9 cellular contexts compared by ENCODE assay signal in genomic region chr2:161586517-161587167, GRCh38. TPM values are rescaled to one million over a fixed set of nuclear protein-coding genes. Genes with fewer than 3 reads are reported as not detected.
DNase-seq lines count a peak whose midpoint lies in the region; ATAC-seq and TF ChIP-seq lines count a peak whose summit lies in the region.
"Had no signal": no experiment of that assay in that cellular context is flagged by ENCODE, and none has a peak within 500 bp of the region (broad histone marks: within the 10 kb centered on the region; RNA-seq: fewer than 3 reads in every experiment).

No MANE protein-coding gene starts in this region.

- H3K27ac Mint-ChIP-seq in activated T-helper 17 cell treated with anti-CD3 and anti-CD28 coated beads, Interleukin-2, amount 50 U/mL, for 72 hours, result no peak overlapping the region
- H3K27ac Mint-ChIP-seq: activated naive CD4-positive, alpha-beta T cell treated with anti-CD3 and anti-CD28 coated beads, Interleukin-2, amount 50 U/mL, for 24 hours had no signal

- TF ChIP-seq CTCF in cardiac muscle cell (IDR thresholded peaks at IDR 0.05; ENCODE audit: low read depth, low read length), result peak; percentile 67
- peak in 1 of 2 donors; percentile 67 for TF ChIP-seq CTCF in right atrium auricular region (IDR thresholded peaks at IDR 0.05)
- TF ChIP-seq CTCF in esophagus squamous epithelium (IDR thresholded peaks at IDR 0.05), result peak; percentile 15 to 59 (median 28)
- peak; percentile 64 for TF ChIP-seq CTCF in retinal pigment epithelial cell (conservative IDR thresholded peaks at IDR 0.05; ENCODE audit: low read depth, low read length)

- H3K4me1 Mint-ChIP-seq in activated T-helper 17 cell treated with anti-CD3 and anti-CD28 coated beads, Interleukin-2, amount 50 U/mL, for 72 hours, result no peaks in the 10 kb centered on the region
- H3K4me1 Mint-ChIP-seq: activated naive CD4-positive, alpha-beta T cell treated with anti-CD3 and anti-CD28 coated beads, Interleukin-2, amount 50 U/mL, for 24 hours had no signal

- H3K4me1 ChIP-seq in cardiac muscle cell (ENCODE audit: low read depth), result no peaks in the 10 kb centered on the region
- H3K4me1 ChIP-seq in right atrium auricular region, result no peaks in the 10 kb centered on the region
- H3K4me1 ChIP-seq in esophagus squamous epithelium, result no peaks in the 10 kb centered on the region

- H3K4me3 ChIP-seq in cardiac muscle cell (no peak overlapping the region), right atrium auricular region (no peak overlapping the region), esophagus squamous epithelium (no peak overlapping the region), retinal pigment epithelial cell (ENCODE audit: low read length) (no peak overlapping the region)

- H3K9me3 ChIP-seq in cardiac muscle cell (ENCODE audit: low read depth), result no peaks in the 10 kb centered on the region
- no peaks in the 10 kb centered on the region for H3K9me3 ChIP-seq in right atrium auricular region
- no peaks in the 10 kb centered on the region for H3K9me3 ChIP-seq in esophagus squamous epithelium

- H3K27ac ChIP-seq in cardiac muscle cell (no peak overlapping the region), right atrium auricular region (no peak overlapping the region), esophagus squamous epithelium (no peak overlapping the region)

- H3K27me3 ChIP-seq in cardiac muscle cell, result peaks cover 2% of the 10 kb centered on the region
- no peaks in the 10 kb centered on the region for H3K27me3 ChIP-seq in right atrium auricular region
- no peaks in the 10 kb centered on the region for H3K27me3 ChIP-seq in esophagus squamous epithelium

- WGBS in esophagus squamous epithelium, 2 donors, result 42 to 44% methylated on average over 6 of the region's 6 CpGs

- peak; percentile 79 for ATAC-seq in HG03342 (IDR thresholded peaks at IDR 0.05; ENCODE audit: unreplicated experiment)
- no peak for ATAC-seq in activated T-helper 17 cell treated with anti-CD3 and anti-CD28 coated beads, Interleukin-2, amount 50 U/mL, for 72 hours (replicated peaks)

- no peak overlapping the region for H3K4me3 Mint-ChIP-seq in activated T-helper 17 cell treated with anti-CD3 and anti-CD28 coated beads, Interleukin-2, amount 50 U/mL, for 72 hours
- H3K4me3 Mint-ChIP-seq: activated naive CD4-positive, alpha-beta T cell treated with anti-CD3 and anti-CD28 coated beads, Interleukin-2, amount 50 U/mL, for 24 hours had no signal

- intact Hi-C loops in esophagus squamous epithelium (cut with DNase I), result no loop called here

- no peaks in the 10 kb centered on the region for H3K9me3 Mint-ChIP-seq in activated T-helper 17 cell treated with anti-CD3 and anti-CD28 coated beads, Interleukin-2, amount 50 U/mL, for 72 hours
- H3K9me3 Mint-ChIP-seq: activated naive CD4-positive, alpha-beta T cell treated with anti-CD3 and anti-CD28 coated beads, Interleukin-2, amount 50 U/mL, for 24 hours had no signal

- H3K27me3 Mint-ChIP-seq in activated T-helper 17 cell treated with anti-CD3 and anti-CD28 coated beads, Interleukin-2, amount 50 U/mL, for 72 hours, result peaks cover 4% of the 10 kb centered on the region

- no peak for TF ChIP-seq POLR2A in esophagus squamous epithelium (IDR thresholded peaks at IDR 0.05)

- no peaks in the 10 kb centered on the region for H3K36me3 Mint-ChIP-seq in activated T-helper 17 cell treated with anti-CD3 and anti-CD28 coated beads, Interleukin-2, amount 50 U/mL, for 72 hours (ENCODE audit: low read depth)
- H3K36me3 Mint-ChIP-seq: activated naive CD4-positive, alpha-beta T cell treated with anti-CD3 and anti-CD28 coated beads, Interleukin-2, amount 50 U/mL, for 24 hours had no signal

- DNase-seq in cardiac muscle cell (ENCODE audit: low read depth in 1 of 2, low spot score in 1 of 2), result peak; percentile 37 to 39
- no peak for DNase-seq in right atrium auricular region (ENCODE audit: low spot score)
- DNase-seq in OCI-M1 (lab: John Stamatoyannopoulos, UW), result peak; percentile 61
- no peak for DNase-seq in esophagus squamous epithelium (lab: John Stamatoyannopoulos, UW)
- no peak for DNase-seq in retinal pigment epithelial cell (ENCODE audit: low read depth)
- no peak for DNase-seq in stimulated activated CD4-positive, alpha-beta T cell treated with anti-CD3 and anti-CD28 coated beads, Interleukin-4, amount 100 ng/mL, for 24 hours

- H3K36me3 ChIP-seq in cardiac muscle cell (no peaks in the 10 kb centered on the region), right atrium auricular region (no peaks in the 10 kb centered on the region), esophagus squamous epithelium (no peaks in the 10 kb centered on the region)

RNA-seq across cellular contexts. Expression of gene SLC4A10, which starts 37.6 kb away (rescaled TPM):
- total RNA-seq in cardiac muscle cell (not detected in 2 replicates), right atrium auricular region (not detected), esophagus squamous epithelium (under 1 TPM in 1 of 4 donors, not detected in 3; 0.21 TPM)
- not detected in 2 replicates for polyA plus RNA-seq in cardiac muscle cell
- total RNA-seq in activated T-helper 17 cell treated with anti-CD3 and anti-CD28 coated beads, Interleukin-2, amount 50 U/mL, for 72 hours, result 1 to 10 TPM; 3.7 to 6.5 TPM

Comparison
In these comparisons a context has a peak if more than half of its experiments do, and no peak if none do; other contexts are left out.
1. DNase-seq: peak in cardiac muscle cell (2 of 2) and OCI-M1 (single experiment); none in right atrium auricular region (single experiment), esophagus squamous epithelium (single experiment), retinal pigment epithelial cell (single experiment) and stimulated activated CD4-positive, alpha-beta T cell treated with anti-CD3 and anti-CD28 coated beads, Interleukin-4, amount 100 ng/mL, for 24 hours (single experiment).